Comparison of ENCODE assay signal across 8 cellular contexts in genomic region chr11:61021661-61022212, GRCh38. TPM values are rescaled to one million over a fixed set of nuclear protein-coding genes. Genes with fewer than 3 reads are reported as not detected.
A peak's percentile ranks its signal among the peaks of the same experiment; 100 is the strongest.
DNase-seq lines count a peak whose midpoint lies in the region; ATAC-seq and TF ChIP-seq lines count a peak whose summit lies in the region.

No MANE protein-coding gene starts in this region.

- no peak overlapping the region for H3K27ac ChIP-seq in ascending aorta

- peaks cover 78% of the 10 kb centered on the region for H3K36me3 Mint-ChIP-seq in effector memory CD8-positive, alpha-beta T cell (ENCODE audit: insufficient read depth)

- no peaks in the 10 kb centered on the region for H3K9me3 ChIP-seq in ascending aorta
- no peaks in the 10 kb centered on the region for H3K9me3 ChIP-seq in MG63

- H3K9me3 Mint-ChIP-seq in effector memory CD8-positive, alpha-beta T cell: no peaks in the 10 kb centered on the region

- H3K4me3 ChIP-seq in ascending aorta: no peak overlapping the region
- no peak overlapping the region for H3K4me3 ChIP-seq in MG63

- DNase-seq in activated CD4-positive, alpha-beta T cell treated with anti-CD3 and anti-CD28 coated beads for 24 hours (ENCODE audit: low read depth in 2 of 2): peak; percentile 77 to 79
- peak; percentile 81 to 84 (median 84) for DNase-seq in effector memory CD8-positive, alpha-beta T cell
- DNase-seq in stimulated activated CD4-positive, alpha-beta T cell treated with anti-CD3 and anti-CD28 coated beads, Interleukin-1b, Interleukin-23, amount 100 ng/mL, for 4 hours (ENCODE audit: low read depth in 2 of 2): peak; percentile 81 to 83
- DNase-seq in ascending aorta (ENCODE audit: low spot score in 2 of 2) (no peak), MG63 (no peak), HUDEP-2 (lab: John Stamatoyannopoulos, UW; ENCODE audit: unreplicated experiment in 76 of 76) (no peak)

- H3K27me3 ChIP-seq in ascending aorta: no peaks in the 10 kb centered on the region
- no peaks in the 10 kb centered on the region for H3K27me3 ChIP-seq in MG63

- H3K4me3 Mint-ChIP-seq in effector memory CD8-positive, alpha-beta T cell: peak overlapping the region; percentile 67 to 73

- H3K4me1 Mint-ChIP-seq in effector memory CD8-positive, alpha-beta T cell (ENCODE audit: low read depth in 2 of 2): peaks cover 46 to 64% of the 10 kb centered on the region in 2 donors

- intact Hi-C loops in ascending aorta (cut with DNase I): no loop called here

- H3K27ac Mint-ChIP-seq in effector memory CD8-positive, alpha-beta T cell: peak overlapping the region; percentile 93 to 96

- peak; percentile 42 for ATAC-seq in GM18868 (IDR thresholded peaks at IDR 0.05; ENCODE audit: unreplicated experiment)
- ATAC-seq in effector memory CD8-positive, alpha-beta T cell (replicated peaks): peak; percentile 81
- ATAC-seq in GM18858 (IDR thresholded peaks at IDR 0.05; ENCODE audit: unreplicated experiment): no peak

- H3K27me3 Mint-ChIP-seq in effector memory CD8-positive, alpha-beta T cell: no peaks in the 10 kb centered on the region

- no peak for TF ChIP-seq CTCF in ascending aorta (IDR thresholded peaks at IDR 0.05)

- no peaks in the 10 kb centered on the region for H3K4me1 ChIP-seq in ascending aorta

- H3K36me3 ChIP-seq in ascending aorta (no peaks in the 10 kb centered on the region), MG63 (no peaks in the 10 kb centered on the region)

RNA-seq across cellular contexts. Expression of gene CD6, which starts 50.3 kb away (rescaled TPM):
- not detected for total RNA-seq in ascending aorta
- total RNA-seq in MG63 (2014; rRNA removed; shearing (Covaris generic); ENCODE audit: low replicate concordance): not detected in 2 replicates

Comparison
In these comparisons a context has a peak if more than half of its experiments do, and no peak if none do; other contexts are left out.
1. DNase-seq: peak in activated CD4-positive, alpha-beta T cell treated with anti-CD3 and anti-CD28 coated beads for 24 hours (2 of 2), effector memory CD8-positive, alpha-beta T cell (3 of 3) and stimulated activated CD4-positive, alpha-beta T cell treated with anti-CD3 and anti-CD28 coated beads, Interleukin-1b, Interleukin-23, amount 100 ng/mL, for 4 hours (2 of 2); none in ascending aorta (0 of 2), MG63 (single experiment) and HUDEP-2 (0 of 76).